Comparison of ENCODE assay signal across 28 cellular contexts in genomic region chr2:181126311-181126710, GRCh38.
DNase-seq lines count a peak whose midpoint lies in the region; ATAC-seq, FAIRE-seq and TF ChIP-seq lines count a peak whose summit lies in the region.
"Had no signal": no experiment of that assay in that cellular context is flagged by ENCODE, and none has a peak within 500 bp of the region (broad histone marks: within the 10 kb centered on the region; RNA-seq: fewer than 3 reads in every experiment).

No MANE protein-coding gene starts in this region.

- no peak overlapping the region for H3K27ac ChIP-seq in left lung
- H3K27ac ChIP-seq: ascending aorta, uterus had no signal

- no peak overlapping the region for H3K4me3 ChIP-seq in left lung
- H3K4me3 ChIP-seq: ascending aorta, lung, uterus had no signal

- H3K4me1 ChIP-seq in left lung = no peaks in the 10 kb centered on the region
- H3K4me1 ChIP-seq: ascending aorta, uterus had no signal

- intact Hi-C loops in left lung (cut with DNase I) = no loop called here

- H3K9me3 ChIP-seq in left lung = no peaks in the 10 kb centered on the region
- H3K9me3 ChIP-seq: ascending aorta, uterus had no signal

- peaks cover 35% of the 10 kb centered on the region for H3K36me3 Mint-ChIP-seq in activated CD8-positive, alpha-beta memory T cell treated with anti-CD3 and anti-CD28 coated beads, Interleukin-2, amount 10 ng/mL, durations not matched to agents 7 days and 5 days
- no peaks in the 10 kb centered on the region for H3K36me3 Mint-ChIP-seq in activated T-helper 17 cell treated with anti-CD3 and anti-CD28 coated beads, Interleukin-2, amount 50 U/mL, for 72 hours (ENCODE audit: low read depth)
- peaks cover 16% of the 10 kb centered on the region for H3K36me3 Mint-ChIP-seq in natural killer cell treated with Interleukin-12 subunit alpha and Interleukin-12 subunit beta and Interleukin-15 and Interleukin-18, amount 100 ng/mL, for 72 hours

- H3K9me3 Mint-ChIP-seq in activated CD8-positive, alpha-beta memory T cell treated with anti-CD3 and anti-CD28 coated beads, Interleukin-2, amount 10 ng/mL, durations not matched to agents 7 days and 5 days (ENCODE audit: low read depth) = no peaks in the 10 kb centered on the region
- H3K9me3 Mint-ChIP-seq in activated T-helper 17 cell treated with anti-CD3 and anti-CD28 coated beads, Interleukin-2, amount 50 U/mL, for 72 hours = no peaks in the 10 kb centered on the region
- H3K9me3 Mint-ChIP-seq in natural killer cell treated with Interleukin-12 subunit alpha and Interleukin-12 subunit beta and Interleukin-15 and Interleukin-18, amount 100 ng/mL, for 72 hours = peaks cover 3% of the 10 kb centered on the region

- FAIRE-seq in GM12891 (lab: Jason Lieb, UNC) = peak; percentile 54
- FAIRE-seq: frontal cortex, G401.6, HepG2, keratinocyte had no signal

- CTCF ChIA-PET in activated CD8-positive, alpha-beta memory T cell treated with anti-CD3 and anti-CD28 coated beads, Interleukin-2, amount 10 ng/mL, durations not matched to agents 7 days and 5 days (lab: Charles Lee) = interaction anchor here (1.1 to 10.8 kb wide), 9 partner anchors 18 to 341 kb away, joined by 4 to 118 read pairs (median 11); partner anchors contain the start of gene ITGA4

- ATAC-seq in activated CD8-positive, alpha-beta memory T cell treated with anti-CD3 and anti-CD28 coated beads, Interleukin-2, amount 10 ng/mL, durations not matched to agents 7 days and 5 days = no peak
- peak; percentile 8 for ATAC-seq in activated T-helper 17 cell treated with anti-CD3 and anti-CD28 coated beads, Interleukin-2, amount 50 U/mL, for 72 hours (replicated peaks)
- ATAC-seq in natural killer cell treated with Interleukin-12 subunit alpha and Interleukin-12 subunit beta and Interleukin-15 and Interleukin-18, amount 100 ng/mL, for 72 hours = no peak
- no peak for ATAC-seq in left lung
- no peak for ATAC-seq in GM19455 (IDR thresholded peaks at IDR 0.05; ENCODE audit: unreplicated experiment)
- ATAC-seq: esophagus mucosa, HepG2, SK-N-SH treated with all-trans-retinoic acid at 6 μM for 48 hours had no signal

- peaks cover 76% of the 10 kb centered on the region for H3K4me1 Mint-ChIP-seq in activated CD8-positive, alpha-beta memory T cell treated with anti-CD3 and anti-CD28 coated beads, Interleukin-2, amount 10 ng/mL, durations not matched to agents 7 days and 5 days
- peaks cover 26% of the 10 kb centered on the region for H3K4me1 Mint-ChIP-seq in activated T-helper 17 cell treated with anti-CD3 and anti-CD28 coated beads, Interleukin-2, amount 50 U/mL, for 72 hours
- H3K4me1 Mint-ChIP-seq in natural killer cell treated with Interleukin-12 subunit alpha and Interleukin-12 subunit beta and Interleukin-15 and Interleukin-18, amount 100 ng/mL, for 72 hours (ENCODE audit: low read depth in 2 of 2) = peaks cover 34 to 59% of the 10 kb centered on the region in 2 donors

- no peak for TF ChIP-seq POLR2A in GM12891 (IDR thresholded peaks at IDR 0.05; ENCODE audit: low read depth, low read length)

- no peaks in the 10 kb centered on the region for H3K36me3 ChIP-seq in left lung
- H3K36me3 ChIP-seq: ascending aorta, uterus had no signal

- H3K4me3 Mint-ChIP-seq in activated CD8-positive, alpha-beta memory T cell treated with anti-CD3 and anti-CD28 coated beads, Interleukin-2, amount 10 ng/mL, durations not matched to agents 7 days and 5 days = peak overlapping the region; percentile 73
- H3K4me3 Mint-ChIP-seq in activated T-helper 17 cell treated with anti-CD3 and anti-CD28 coated beads, Interleukin-2, amount 50 U/mL, for 72 hours = peak overlapping the region; percentile 64
- H3K4me3 Mint-ChIP-seq in natural killer cell treated with Interleukin-12 subunit alpha and Interleukin-12 subunit beta and Interleukin-15 and Interleukin-18, amount 100 ng/mL, for 72 hours = peak overlapping the region; percentile 76

- H3K27me3 ChIP-seq in left lung = no peaks in the 10 kb centered on the region
- H3K27me3 ChIP-seq: ascending aorta, uterus had no signal

- DNase-seq in activated CD8-positive, alpha-beta memory T cell treated with anti-CD3 and anti-CD28 coated beads, Interleukin-2, amount 10 ng/mL, durations not matched to agents 7 days and 5 days = no peak
- no peak for DNase-seq in activated CD8-positive, alpha-beta memory T cell treated with anti-CD3 and anti-CD28 coated beads, Interleukin-2, amount 50 U/mL, for 4 hours
- DNase-seq in GM12891 (ENCODE audit: insufficient read length, low spot score) = no peak
- DNase-seq in natural killer cell treated with Interleukin-12 subunit alpha and Interleukin-12 subunit beta and Interleukin-15 and Interleukin-18, amount 100 ng/mL, for 72 hours (ENCODE audit: low spot score) = no peak
- no peak for DNase-seq in left lung
- no peak for DNase-seq in iPS-NIHi11 (ENCODE audit: low spot score)
- DNase-seq: ACHN; activated CD4-positive, alpha-beta T cell treated with anti-CD3 and anti-CD28 coated beads, Interleukin-2, amount 50 U/mL, for 1 hour; activated effector memory CD4-positive, alpha-beta T cell treated with Interleukin-2 at 50 U/mL for 16 hours; C1 segment of cervical spinal cord; DMS 273 treated with DMSO at 0.1 percent for 48 hours; hippocampal formation; NCI-H1417; NCI-H2107; NCI-H524; retina; RPMI8226; uterus had no signal

- H3K27me3 Mint-ChIP-seq in activated CD8-positive, alpha-beta memory T cell treated with anti-CD3 and anti-CD28 coated beads, Interleukin-2, amount 10 ng/mL, durations not matched to agents 7 days and 5 days = no peaks in the 10 kb centered on the region
- H3K27me3 Mint-ChIP-seq in activated T-helper 17 cell treated with anti-CD3 and anti-CD28 coated beads, Interleukin-2, amount 50 U/mL, for 72 hours = no peaks in the 10 kb centered on the region
- H3K27me3 Mint-ChIP-seq in natural killer cell treated with Interleukin-12 subunit alpha and Interleukin-12 subunit beta and Interleukin-15 and Interleukin-18, amount 100 ng/mL, for 72 hours = no peaks in the 10 kb centered on the region

- peak overlapping the region; percentile 92 for H3K27ac Mint-ChIP-seq in activated CD8-positive, alpha-beta memory T cell treated with anti-CD3 and anti-CD28 coated beads, Interleukin-2, amount 10 ng/mL, durations not matched to agents 7 days and 5 days
- H3K27ac Mint-ChIP-seq in activated T-helper 17 cell treated with anti-CD3 and anti-CD28 coated beads, Interleukin-2, amount 50 U/mL, for 72 hours = peak overlapping the region; percentile 80
- H3K27ac Mint-ChIP-seq in natural killer cell treated with Interleukin-12 subunit alpha and Interleukin-12 subunit beta and Interleukin-15 and Interleukin-18, amount 100 ng/mL, for 72 hours = peak overlapping the region; percentile 86 to 90

- no peak for TF ChIP-seq CTCF in left lung (IDR thresholded peaks at IDR 0.05)

TF ChIP-seq in GM12891, 5 proteins besides CTCF, POLR2A, EP300 and RAD21:
- TF ChIP-seq POLR2AphosphoS5 (IDR thresholded peaks at IDR 0.05; ENCODE audit: low read depth, low read length) (no peak), TAF1 (IDR thresholded peaks at IDR 0.05; ENCODE audit: low read depth, low read length) (no peak), PAX5 (IDR thresholded peaks at IDR 0.05; ENCODE audit: insufficient read depth, low read length, severe bottlenecking) (no peak)
